In the genomic region with DNA sequence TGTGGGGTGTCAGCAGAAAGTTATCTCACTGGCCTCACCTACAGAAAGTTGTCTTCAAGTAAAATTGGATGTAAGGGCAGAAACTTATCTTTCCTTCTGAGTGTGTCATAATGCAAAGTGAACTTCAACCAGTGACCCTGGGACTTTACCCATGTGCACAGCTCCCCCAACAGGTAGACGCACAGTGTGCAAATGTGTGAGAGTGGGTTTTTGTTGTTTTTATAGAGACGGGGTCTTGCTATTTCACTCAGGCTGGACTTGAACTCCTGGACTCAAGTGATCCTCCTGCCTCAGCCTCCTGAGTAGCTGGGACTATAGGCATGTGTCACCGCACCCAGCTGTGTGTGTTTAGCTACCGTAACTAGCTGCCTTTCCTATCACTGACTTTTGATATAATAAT, we compare ENCODE assay signal across 1 cellular context.
TF ChIP-seq lines count a peak whose summit lies in the region.

No MANE protein-coding gene starts in this region.

TF ChIP-seq in HepG2, 621 proteins besides CTCF, POLR2A, EP300 and RAD21:
- TF ChIP-seq STAG1 (CRISPR knock-in tag; IDR thresholded peaks at IDR 0.05) (peak; percentile 46), ELF4 (CRISPR knock-in tag; IDR thresholded peaks at IDR 0.05; ENCODE audit: borderline replicate concordance) (no peak), HNF4G (IDR thresholded peaks at IDR 0.05; ENCODE audit: borderline replicate concordance, low read depth, low read length) (peak; percentile 67), HNF4G (CRISPR knock-in tag; IDR thresholded peaks at IDR 0.05; ENCODE audit: borderline replicate concordance, low read depth) (no peak), HNF4A (CRISPR knock-in tag; IDR thresholded peaks at IDR 0.05) (peak; percentile 74)
